ENCODE assay signal across 17 cellular contexts in genomic region chr5:66655395-66656324, GRCh38. TPM values are rescaled to one million over a fixed set of nuclear protein-coding genes. Genes with fewer than 3 reads are reported as not detected.
DNase-seq lines count a peak whose midpoint lies in the region; ATAC-seq and TF ChIP-seq lines count a peak whose summit lies in the region.
"Had no signal": no experiment of that assay in that cellular context is flagged by ENCODE, and none has a peak within 500 bp of the region (broad histone marks: within the 10 kb centered on the region; RNA-seq: fewer than 3 reads in every experiment).

No MANE protein-coding gene starts in this region.

- H3K27me3 ChIP-seq in GM23248 (replicated peaks; ENCODE audit: insufficient read depth) (no peaks in the 10 kb centered on the region), mesendoderm (ENCODE audit: insufficient read depth, low read length, poor library complexity) (no peaks in the 10 kb centered on the region)
- H3K27me3 ChIP-seq: hepatocyte had no signal

- H3K27me3 Mint-ChIP-seq in naive thymus-derived CD8-positive, alpha-beta T cell: peaks cover 0 to 7% (median 4%) of the 10 kb centered on the region in 5 donors

- CTCF ChIA-PET in HEK293T (lab: Yijun Ruan, JAX): no interaction called here

- H3K4ac ChIP-seq in mesendoderm (ENCODE audit: low read depth, low read length): no peak overlapping the region

- H3K4me1 ChIP-seq in GM23248 (ENCODE audit: insufficient read depth) (peaks cover 24% of the 10 kb centered on the region), mesendoderm (ENCODE audit: control insufficient read depth, low read depth, low read length) (no peaks in the 10 kb centered on the region)
- H3K4me1 ChIP-seq: lower lobe of right lung had no signal

- no peak overlapping the region for H2AK5ac ChIP-seq in mesendoderm (ENCODE audit: low read length)

- POLR2A ChIA-PET in HEK293T (lab: Yijun Ruan, JAX): no interaction called here
- POLR2A ChIA-PET in naive thymus-derived CD8-positive, alpha-beta T cell (lab: Charles Lee): no interaction called here

- no peak overlapping the region for H2AFZ ChIP-seq in GM23248
- H2AFZ ChIP-seq: hepatocyte had no signal

- no peak overlapping the region for H3K4me3 Mint-ChIP-seq in naive thymus-derived CD8-positive, alpha-beta T cell
- H3K4me3 Mint-ChIP-seq: B cell, neural crest cell had no signal

- H3K4me2 ChIP-seq in GM23248 (ENCODE audit: unreplicated experiment) (peak overlapping the region; percentile 5), mesendoderm (ENCODE audit: low read length) (no peak overlapping the region)
- H3K4me2 ChIP-seq: hepatocyte had no signal

- H3K27ac ChIP-seq in GM23248: no peak overlapping the region
- no peak overlapping the region for H3K27ac ChIP-seq in mesendoderm (ENCODE audit: low read depth, low read length)
- H3K27ac ChIP-seq: hepatocyte, lower lobe of right lung had no signal

- H3K18ac ChIP-seq in mesendoderm (ENCODE audit: low read length): peak overlapping the region; percentile 51

- no peak overlapping the region for H3K9ac ChIP-seq in GM23248
- H3K9ac ChIP-seq in mesendoderm (ENCODE audit: low read length): no peak overlapping the region

- H3K23ac ChIP-seq in mesendoderm (ENCODE audit: low read length): no peak overlapping the region

- no peak overlapping the region for H3K27ac Mint-ChIP-seq in naive thymus-derived CD8-positive, alpha-beta T cell
- H3K27ac Mint-ChIP-seq: activated naive CD4-positive, alpha-beta T cell treated with anti-CD3 and anti-CD28 coated beads, Interleukin-2, amount 50 U/mL, for 72 hours; B cell had no signal

- in situ Hi-C loops in GM23248 (cut with MboI) (no loop called here), astrocyte of the cerebellum (cut with HindIII; ENCODE audit: low sequenced_read_pairs) (no loop called here)

- no peak overlapping the region for H2BK120ac ChIP-seq in mesendoderm (ENCODE audit: low read depth, low read length)

- peaks cover 0 to 6% (median 0%) of the 10 kb centered on the region in 9 donors for H3K9me3 Mint-ChIP-seq in naive thymus-derived CD8-positive, alpha-beta T cell
- H3K9me3 Mint-ChIP-seq: activated naive CD4-positive, alpha-beta T cell treated with anti-CD3 and anti-CD28 coated beads, Interleukin-2, amount 50 U/mL, for 72 hours had no signal

- no peak for TF ChIP-seq CTCF in astrocyte of the cerebellum (IDR thresholded peaks at IDR 0.05; ENCODE audit: low read depth, low read length, missing control alignments)

- peaks cover 34% of the 10 kb centered on the region for H3F3A ChIP-seq in GM23248 (ENCODE audit: insufficient read depth)

- WGBS in GM23248 (ENCODE audit: low coverage in 1 of 2, low lambda C conversion rate in 2 of 2, missing lambda C conversion rate in 2 of 2), 2 experiments: 56 to 68% methylated on average over 2 of the region's 2 CpGs
- WGBS in mesendoderm (ENCODE audit: extremely low coverage, insufficient coverage, low lambda C conversion rate): no CpG with 5 or more reads among the region's 2 CpGs

- H3K36me3 ChIP-seq in GM23248 (ENCODE audit: low read depth): no peaks in the 10 kb centered on the region
- H3K36me3 ChIP-seq in mesendoderm (ENCODE audit: control insufficient read depth, insufficient read depth, low read length): no peaks in the 10 kb centered on the region
- H3K36me3 ChIP-seq: lower lobe of right lung had no signal

- H3K4me1 Mint-ChIP-seq in naive thymus-derived CD8-positive, alpha-beta T cell: no peaks in the 10 kb centered on the region
- H3K4me1 Mint-ChIP-seq: B cell, neural crest cell had no signal

- no peaks in the 10 kb centered on the region for H3K9me3 ChIP-seq in GM23248 (ENCODE audit: low read depth)
- H3K9me3 ChIP-seq: lower lobe of right lung had no signal

- no peak overlapping the region for H2BK15ac ChIP-seq in mesendoderm (replicated peaks; ENCODE audit: low read depth)

- no peak overlapping the region for H3K56ac ChIP-seq in mesendoderm (ENCODE audit: low read length)

- H4K5ac ChIP-seq in mesendoderm (ENCODE audit: low read length): no peak overlapping the region

- ATAC-seq in GM21576 (IDR thresholded peaks at IDR 0.05; ENCODE audit: unreplicated experiment): no peak
- ATAC-seq in naive thymus-derived CD8-positive, alpha-beta T cell: no peak
- ATAC-seq: activated naive CD4-positive, alpha-beta T cell treated with anti-CD3 and anti-CD28 coated beads, Interleukin-2, amount 50 U/mL, for 72 hours had no signal

- H4K20me1 ChIP-seq in GM23248 (ENCODE audit: insufficient read depth): no peaks in the 10 kb centered on the region

- H2BK5ac ChIP-seq in mesendoderm (ENCODE audit: low read length): no peak overlapping the region

- no peaks in the 10 kb centered on the region for H3K9me2 ChIP-seq in GM23248 (ENCODE audit: insufficient read depth)

- H3K79me2 ChIP-seq in GM23248 (ENCODE audit: insufficient read depth) (no peaks in the 10 kb centered on the region), mesendoderm (ENCODE audit: control insufficient read depth, insufficient read depth, low read length) (no peaks in the 10 kb centered on the region)
- H3K79me2 ChIP-seq: hepatocyte had no signal

- no peak overlapping the region for H3K4me3 ChIP-seq in GM23248
- no peak overlapping the region for H3K4me3 ChIP-seq in astrocyte of the cerebellum (ENCODE audit: low read depth, low read length)
- no peak overlapping the region for H3K4me3 ChIP-seq in mesendoderm (ENCODE audit: low read length)
- H3K4me3 ChIP-seq: hepatocyte, lower lobe of right lung had no signal

- DNase-seq in GM23248 (peak; percentile 51), astrocyte of the cerebellum (ENCODE audit: low read depth) (peak; percentile 98), fibroblast of the conjunctiva (ENCODE audit: low read depth) (peak; percentile 43), mesendoderm (peak; percentile 22), SKM-1 (lab: John Stamatoyannopoulos, UW; ENCODE audit: unreplicated experiment) (no peak), HEK293T (ENCODE audit: extremely low spot score) (no peak)
- no peak for DNase-seq in naive thymus-derived CD8-positive, alpha-beta T cell
- DNase-seq: activated CD4-positive, alpha-beta T cell treated with anti-CD3 and anti-CD28 coated beads for 1 hour; lower lobe of right lung; NCI-H1048; NK-92 treated with Interleukin-12 subunit alpha and Interleukin-12 subunit beta, amount 100 ng/mL, for 24 hours; stimulated activated naive CD4-positive, alpha-beta T cell treated with Interleukin-2 at 50 U/mL for 16 hours had no signal

- H3K36me3 Mint-ChIP-seq in naive thymus-derived CD8-positive, alpha-beta T cell: no peaks in the 10 kb centered on the region
- H3K36me3 Mint-ChIP-seq: activated naive CD4-positive, alpha-beta T cell treated with anti-CD3 and anti-CD28 coated beads, Interleukin-2, amount 50 U/mL, for 72 hours had no signal

- no peak overlapping the region for H4K8ac ChIP-seq in mesendoderm (ENCODE audit: low read depth, low read length)

- no peaks in the 10 kb centered on the region for H3K79me1 ChIP-seq in mesendoderm (ENCODE audit: low read length)

TF ChIP-seq in HEK293T, 16 proteins besides CTCF, POLR2A, EP300 and RAD21:
- TF ChIP-seq FOXA1 (IDR thresholded peaks at IDR 0.05): no peak
- no peak for TF ChIP-seq FOXK2 (IDR thresholded peaks at IDR 0.05)
- TF ChIP-seq, protein P1, sequence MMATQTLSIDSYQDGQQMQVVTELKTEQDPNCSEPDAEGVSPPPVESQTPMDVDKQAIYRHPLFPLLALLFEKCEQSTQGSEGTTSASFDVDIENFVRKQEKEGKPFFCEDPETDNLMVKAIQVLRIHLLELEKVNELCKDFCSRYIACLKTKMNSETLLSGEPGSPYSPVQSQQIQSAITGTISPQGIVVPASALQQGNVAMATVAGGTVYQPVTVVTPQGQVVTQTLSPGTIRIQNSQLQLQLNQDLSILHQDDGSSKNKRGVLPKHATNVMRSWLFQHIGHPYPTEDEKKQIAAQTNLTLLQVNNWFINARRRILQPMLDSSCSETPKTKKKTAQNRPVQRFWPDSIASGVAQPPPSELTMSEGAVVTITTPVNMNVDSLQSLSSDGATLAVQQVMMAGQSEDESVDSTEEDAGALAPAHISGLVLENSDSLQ (IDR thresholded peaks at IDR 0.05): no peak
- no peak for TF ChIP-seq BHLHE40 (IDR thresholded peaks at IDR 0.05; ENCODE audit: borderline replicate concordance)
- no peak for TF ChIP-seq ELF4 (IDR thresholded peaks at IDR 0.05)

RNA-seq across cellular contexts. Expression of gene MAST4, which starts 59.5 kb away (rescaled TPM):
- 4.2 and 20.0 TPM in 2 replicates for total RNA-seq in GM23248 (2014; rRNA removed; shearing (Covaris generic))
- 6.0 and 6.5 TPM in 2 replicates for polyA plus RNA-seq in GM23248 (2016; fragmentation: Nextera tagmentation; extraction: Ambion mirVana)
- polyA plus RNA-seq in mesendoderm (2013, experiment 1 of 2): 4.1 TPM
- 3.7 TPM for polyA plus RNA-seq in mesendoderm (2013, experiment 2 of 2)
- total RNA-seq in naive thymus-derived CD8-positive, alpha-beta T cell: 10 to 100 TPM; 18.0 to 19.4 TPM
- polyA plus RNA-seq in naive thymus-derived CD8-positive, alpha-beta T cell: 10 to 100 TPM in 1 of 3 donors, 1 to 10 TPM in 2; 4.5 to 10.3 (median 6.9) TPM

Comparison
In these comparisons a context has a peak if more than half of its experiments do, and no peak if none do; other contexts are left out.
1. DNase-seq: peak in GM23248 (single experiment), astrocyte of the cerebellum (single experiment), fibroblast of the conjunctiva (single experiment) and mesendoderm (single experiment); none in SKM-1 (single experiment), HEK293T (single experiment) and naive thymus-derived CD8-positive, alpha-beta T cell (0 of 10).